ENCODE assay signal across 19 cellular contexts in genomic region chr9:16013366-16013765, GRCh38.
A peak's percentile ranks its signal among the peaks of the same experiment; 100 is the strongest.
DNase-seq lines count a peak whose midpoint lies in the region; ATAC-seq and TF ChIP-seq lines count a peak whose summit lies in the region.
"Had no signal": no experiment of that assay in that cellular context is flagged by ENCODE, and none has a peak within 500 bp of the region (broad histone marks: within the 10 kb centered on the region; RNA-seq: fewer than 3 reads in every experiment).

No MANE protein-coding gene starts in this region.

- H3F3A ChIP-seq in GM23248 (ENCODE audit: insufficient read depth) (peaks cover 19% of the 10 kb centered on the region), smooth muscle cell (ENCODE audit: low read depth) (no peaks in the 10 kb centered on the region)

- H2AFZ ChIP-seq in GM23248: 0 out of 2 replicates have a peak overlapping the region, but pooled peaks have one; percentile 12
- H2AFZ ChIP-seq in smooth muscle cell (ENCODE audit: low read depth): no peak overlapping the region
- H2AFZ ChIP-seq: GM23338 had no signal

- H3K36me3 ChIP-seq in GM23248 (ENCODE audit: low read depth): no peaks in the 10 kb centered on the region
- no peaks in the 10 kb centered on the region for H3K36me3 ChIP-seq in brain microvascular endothelial cell (replicated peaks)
- no peaks in the 10 kb centered on the region for H3K36me3 ChIP-seq in smooth muscle cell (ENCODE audit: low read depth)
- H3K36me3 ChIP-seq in HAP-1 (replicated peaks): no peaks in the 10 kb centered on the region
- H3K36me3 ChIP-seq: BLaER1 had no signal

- DNase-seq in GM23248: no peak
- peak; percentile 18 for DNase-seq in M059J (ENCODE audit: low read depth)
- no peak for DNase-seq in brain microvascular endothelial cell
- DNase-seq in smooth muscle cell (lab: John Stamatoyannopoulos, UW; ENCODE audit: unreplicated experiment): no peak
- DNase-seq in HAP-1 (ENCODE audit: low spot score in 2 of 2): no peak
- DNase-seq in NCI-H69 (lab: John Stamatoyannopoulos, UW): no peak
- DNase-seq: Caco-2; CD4-positive, CD25-positive, alpha-beta regulatory T cell; CD8-positive, alpha-beta T cell; DMS 273 treated with DMSO at 0.1 percent for 48 hours; DMS79; GDM1; H9; HFFc6 had no signal

- in situ Hi-C loops in GM23248 (cut with MboI): no loop called here
- in situ Hi-C loops in brain microvascular endothelial cell (cut with HindIII; ENCODE audit: low pct_ligation_motif_present, low sequenced_read_pairs): no loop called here
- in situ Hi-C loops in HAP-1 (cut with MboI; ENCODE audit: low sequenced_read_pairs): no loop called here

- no peaks in the 10 kb centered on the region for H3K9me3 ChIP-seq in GM23248 (ENCODE audit: low read depth)
- H3K9me3 ChIP-seq in smooth muscle cell (replicated peaks; ENCODE audit: low read depth): peaks cover 7% of the 10 kb centered on the region
- no peaks in the 10 kb centered on the region for H3K9me3 ChIP-seq in HAP-1
- H3K9me3 ChIP-seq: Caco-2 had no signal

- H3K79me2 ChIP-seq in GM23248 (ENCODE audit: insufficient read depth): no peaks in the 10 kb centered on the region
- no peaks in the 10 kb centered on the region for H3K79me2 ChIP-seq in smooth muscle cell (ENCODE audit: low read depth)

- H3K4me2 ChIP-seq in GM23248 (ENCODE audit: unreplicated experiment) (no peak overlapping the region), smooth muscle cell (no peak overlapping the region)
- H3K4me2 ChIP-seq: BLaER1, GM23338 had no signal

- TF ChIP-seq CTCF in brain microvascular endothelial cell (IDR thresholded peaks at IDR 0.05; ENCODE audit: low read depth, low read length, missing control alignments) (no peak), smooth muscle cell (IDR thresholded peaks at IDR 0.05; ENCODE audit: borderline replicate concordance, insufficient read depth, poor library complexity, severe bottlenecking) (no peak)

- WGBS in GM23248 (ENCODE audit: low coverage in 1 of 2, low lambda C conversion rate in 2 of 2, missing lambda C conversion rate in 2 of 2), 2 experiments: 76 to 83% methylated on average over 5 of the region's 5 CpGs
- 94% methylated on average over 5 of the region's 5 CpGs for WGBS in smooth muscle cell (ENCODE audit: low lambda C conversion rate)

- H3K27me3 ChIP-seq in GM23248 (replicated peaks; ENCODE audit: insufficient read depth) (no peaks in the 10 kb centered on the region), brain microvascular endothelial cell (replicated peaks) (no peaks in the 10 kb centered on the region), smooth muscle cell (ENCODE audit: low read depth) (no peaks in the 10 kb centered on the region), HAP-1 (ENCODE audit: low read depth) (no peaks in the 10 kb centered on the region)
- H3K27me3 ChIP-seq: BLaER1 had no signal

- H3K27ac ChIP-seq in GM23248: 0 out of 2 replicates have a peak overlapping the region, but pooled peaks have one; percentile 43
- H3K27ac ChIP-seq in brain microvascular endothelial cell: peak overlapping the region; percentile 91
- H3K27ac ChIP-seq in smooth muscle cell (ENCODE audit: low read depth): peak overlapping the region; percentile 58
- H3K27ac ChIP-seq: BLaER1, C4-2B had no signal

- no peak overlapping the region for H3K9ac ChIP-seq in GM23248
- no peak overlapping the region for H3K9ac ChIP-seq in smooth muscle cell (ENCODE audit: low read depth)
- H3K9ac ChIP-seq: BLaER1 had no signal

- no peak overlapping the region for H3K4me3 ChIP-seq in GM23248
- no peak overlapping the region for H3K4me3 ChIP-seq in brain microvascular endothelial cell (ENCODE audit: low read depth, low read length)
- H3K4me3 ChIP-seq in smooth muscle cell: no peak overlapping the region
- no peak overlapping the region for H3K4me3 ChIP-seq in HAP-1
- H3K4me3 ChIP-seq: BLaER1, GM12878, GM23338 had no signal

- H3K4me1 ChIP-seq in GM23248 (ENCODE audit: insufficient read depth) (peaks cover 19% of the 10 kb centered on the region), smooth muscle cell (ENCODE audit: low read depth) (no peaks in the 10 kb centered on the region), HAP-1 (no peaks in the 10 kb centered on the region)
- H3K4me1 ChIP-seq: BLaER1, Caco-2 had no signal

- H4K20me1 ChIP-seq in GM23248 (ENCODE audit: insufficient read depth) (no peaks in the 10 kb centered on the region), smooth muscle cell (ENCODE audit: low read depth) (no peaks in the 10 kb centered on the region)
- H4K20me1 ChIP-seq: BLaER1 had no signal

- no peak for ATAC-seq in HG03135 (IDR thresholded peaks at IDR 0.05; ENCODE audit: unreplicated experiment)
- ATAC-seq: CD8-positive, alpha-beta T cell; GM12878; GM23338 had no signal

- no peaks in the 10 kb centered on the region for H3K9me2 ChIP-seq in GM23248 (ENCODE audit: insufficient read depth)
